Comparison of ENCODE assay signal across 8 cellular contexts in the genomic region with DNA sequence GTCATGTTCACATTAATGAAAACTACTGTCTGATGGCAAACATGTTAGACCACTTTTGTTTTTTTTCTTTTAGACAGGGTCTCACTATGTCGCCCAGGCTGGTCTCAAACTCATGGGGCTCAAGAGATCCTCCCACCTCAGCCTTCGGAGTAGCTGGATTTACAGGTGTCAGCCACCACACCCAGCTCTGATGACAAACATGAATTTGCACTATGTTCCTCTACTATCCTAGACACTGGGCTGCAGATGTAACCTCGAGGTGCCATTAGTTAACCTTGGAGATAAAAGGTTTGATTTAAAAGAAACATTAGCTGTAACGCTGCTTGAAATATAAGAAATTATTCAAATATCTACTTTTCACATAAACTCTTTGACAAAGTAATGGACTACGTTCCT. TPM values are rescaled to one million over a fixed set of nuclear protein-coding genes. Genes with fewer than 3 reads are reported as not detected.
DNase-seq lines count a peak whose midpoint lies in the region; ATAC-seq lines count a peak whose summit lies in the region.

No MANE protein-coding gene starts in this region.

- H3K36me3 ChIP-seq in skeletal muscle satellite cell (ENCODE audit: insufficient read depth, low read length), result no peaks in the 10 kb centered on the region

- H3K9ac ChIP-seq in skeletal muscle satellite cell (ENCODE audit: low read depth, low read length), result no peak overlapping the region

- DNase-seq in central memory CD8-positive, alpha-beta T cell (ENCODE audit: low spot score in 2 of 2), result no peak
- DNase-seq in SHP77 treated with DMSO at 0.1 percent for 48 hours (lab: John Stamatoyannopoulos, UW) (no peak), NCI-H524 (lab: John Stamatoyannopoulos, UW) (no peak), KG1 (lab: John Stamatoyannopoulos, UW) (no peak), RPMI8226 (no peak)

- H3K4me1 Mint-ChIP-seq in central memory CD8-positive, alpha-beta T cell, result peaks cover 78% of the 10 kb centered on the region

- no peaks in the 10 kb centered on the region for H3K27me3 Mint-ChIP-seq in central memory CD8-positive, alpha-beta T cell

- no peak overlapping the region for H3K4me3 ChIP-seq in skeletal muscle satellite cell (ENCODE audit: low read length)

- peak overlapping the region; percentile 47 for H3K4me2 ChIP-seq in skeletal muscle satellite cell (ENCODE audit: low read length)

- peak overlapping the region; percentile 72 for H3K27ac Mint-ChIP-seq in central memory CD8-positive, alpha-beta T cell (ENCODE audit: low read depth)

- H3K36me3 Mint-ChIP-seq in central memory CD8-positive, alpha-beta T cell (ENCODE audit: insufficient read depth), result peaks cover 10% of the 10 kb centered on the region

- no peaks in the 10 kb centered on the region for H3K9me3 ChIP-seq in skeletal muscle satellite cell (replicated peaks; ENCODE audit: low read length)

- peak overlapping the region; percentile 69 for H3K4me3 Mint-ChIP-seq in central memory CD8-positive, alpha-beta T cell

- no peaks in the 10 kb centered on the region for H3K9me3 Mint-ChIP-seq in central memory CD8-positive, alpha-beta T cell

- H3K27me3 ChIP-seq in skeletal muscle satellite cell (ENCODE audit: control insufficient read depth, insufficient read depth, low read length), result no peaks in the 10 kb centered on the region

- peaks cover 57% of the 10 kb centered on the region for H3K4me1 ChIP-seq in skeletal muscle satellite cell (ENCODE audit: control insufficient read depth, insufficient read depth, low read length)

- peak; percentile 25 for ATAC-seq in GM19351 (IDR thresholded peaks at IDR 0.05; ENCODE audit: unreplicated experiment)
- ATAC-seq in HG03354 (IDR thresholded peaks at IDR 0.05; ENCODE audit: poor library complexity, severe bottlenecking, unreplicated experiment), result peak; percentile 27
- ATAC-seq in central memory CD8-positive, alpha-beta T cell (replicated peaks; ENCODE audit: extremely low read depth, poor library complexity, severe bottlenecking), result no peak

RNA-seq across cellular contexts. Expression of a gene that starts 8.1 kb away (rescaled TPM):
- total RNA-seq in skeletal muscle satellite cell (2012; rRNA removed), result 19.2 and 22.1 TPM in 2 replicates

RNA-seq across cellular contexts. Expression of a gene that starts 52.6 kb away (rescaled TPM):
- 20.5 and 30.2 TPM in 2 replicates for total RNA-seq in skeletal muscle satellite cell (2012; rRNA removed)
